In the genomic region with DNA sequence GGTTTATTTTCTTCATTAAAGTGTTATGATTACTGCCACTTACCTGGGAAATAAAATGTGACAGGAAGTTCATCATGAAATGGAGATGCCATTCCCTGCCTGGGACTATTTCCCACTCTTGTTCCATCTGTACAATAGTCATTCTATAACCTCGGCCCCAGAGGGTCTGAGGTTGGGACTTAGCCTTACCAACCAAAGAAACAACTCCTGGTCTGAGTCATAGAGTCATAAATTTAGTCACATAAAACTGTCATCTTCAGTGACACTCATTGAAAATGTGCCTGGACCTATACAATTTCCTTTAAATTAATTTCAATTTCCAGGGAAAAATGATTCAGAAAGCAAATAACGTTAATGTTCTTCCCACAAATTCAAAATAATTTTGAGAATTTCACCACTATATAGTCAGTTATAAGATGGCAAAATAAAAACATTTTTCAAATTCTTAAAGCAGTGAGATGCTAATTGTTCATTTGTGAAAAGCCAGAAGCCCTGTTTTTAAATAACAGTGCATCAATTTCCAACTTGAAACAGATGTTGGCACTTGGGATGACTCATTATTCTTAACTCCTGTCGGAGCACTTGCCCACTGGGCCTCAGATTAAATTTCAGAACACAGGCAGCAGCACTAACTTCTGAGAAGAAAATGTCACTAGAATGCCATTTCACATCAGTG, we compare ENCODE assay signal across 1 cellular context.
TF ChIP-seq lines count a peak whose summit lies in the region.

No MANE protein-coding gene starts in this region.

TF ChIP-seq in HCT116, 20 proteins besides CTCF, POLR2A, EP300 and RAD21 (continued from another document):
- TF ChIP-seq, protein P1, sequence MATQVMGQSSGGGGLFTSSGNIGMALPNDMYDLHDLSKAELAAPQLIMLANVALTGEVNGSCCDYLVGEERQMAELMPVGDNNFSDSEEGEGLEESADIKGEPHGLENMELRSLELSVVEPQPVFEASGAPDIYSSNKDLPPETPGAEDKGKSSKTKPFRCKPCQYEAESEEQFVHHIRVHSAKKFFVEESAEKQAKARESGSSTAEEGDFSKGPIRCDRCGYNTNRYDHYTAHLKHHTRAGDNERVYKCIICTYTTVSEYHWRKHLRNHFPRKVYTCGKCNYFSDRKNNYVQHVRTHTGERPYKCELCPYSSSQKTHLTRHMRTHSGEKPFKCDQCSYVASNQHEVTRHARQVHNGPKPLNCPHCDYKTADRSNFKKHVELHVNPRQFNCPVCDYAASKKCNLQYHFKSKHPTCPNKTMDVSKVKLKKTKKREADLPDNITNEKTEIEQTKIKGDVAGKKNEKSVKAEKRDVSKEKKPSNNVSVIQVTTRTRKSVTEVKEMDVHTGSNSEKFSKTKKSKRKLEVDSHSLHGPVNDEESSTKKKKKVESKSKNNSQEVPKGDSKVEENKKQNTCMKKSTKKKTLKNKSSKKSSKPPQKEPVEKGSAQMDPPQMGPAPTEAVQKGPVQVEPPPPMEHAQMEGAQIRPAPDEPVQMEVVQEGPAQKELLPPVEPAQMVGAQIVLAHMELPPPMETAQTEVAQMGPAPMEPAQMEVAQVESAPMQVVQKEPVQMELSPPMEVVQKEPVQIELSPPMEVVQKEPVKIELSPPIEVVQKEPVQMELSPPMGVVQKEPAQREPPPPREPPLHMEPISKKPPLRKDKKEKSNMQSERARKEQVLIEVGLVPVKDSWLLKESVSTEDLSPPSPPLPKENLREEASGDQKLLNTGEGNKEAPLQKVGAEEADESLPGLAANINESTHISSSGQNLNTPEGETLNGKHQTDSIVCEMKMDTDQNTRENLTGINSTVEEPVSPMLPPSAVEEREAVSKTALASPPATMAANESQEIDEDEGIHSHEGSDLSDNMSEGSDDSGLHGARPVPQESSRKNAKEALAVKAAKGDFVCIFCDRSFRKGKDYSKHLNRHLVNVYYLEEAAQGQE (IDR thresholded peaks at IDR 0.05; ENCODE audit: low read depth) = no peak
- TF ChIP-seq ZNF274 (IDR thresholded peaks at IDR 0.05; ENCODE audit: low read depth, low read length) = no peak
- peak; percentile 5; the same call in 1 of the 2 replicates for TF ChIP-seq SRF (IDR thresholded peaks at IDR 0.05; ENCODE audit: low read depth)
